ENCODE assay signal across 28 cellular contexts in genomic region chr16:10805362-10805761, GRCh38. TPM values are rescaled to one million over a fixed set of nuclear protein-coding genes. Genes with fewer than 3 reads are reported as not detected.
DNase-seq lines count a peak whose midpoint lies in the region; ATAC-seq and TF ChIP-seq lines count a peak whose summit lies in the region.
"Had no signal": no experiment of that assay in that cellular context is flagged by ENCODE, and none has a peak within 500 bp of the region (broad histone marks: within the 10 kb centered on the region; RNA-seq: fewer than 3 reads in every experiment).

No MANE protein-coding gene starts in this region.

- intact Hi-C loops in CD14-positive monocyte (cut with micrococcal nuclease) = loop anchor here in 1 of 2 donors (5.0 kb wide), 1 partner anchor 67 kb away; no protein-coding TSS in a partner anchor

- H3K36me3 Mint-ChIP-seq in CD14-positive monocyte = peaks cover 0 to 4% of the 10 kb centered on the region in 2 donors
- H3K36me3 Mint-ChIP-seq: CD8-positive, alpha-beta T cell had no signal

- H3K9me3 ChIP-seq in HEK293 (ENCODE audit: control insufficient read depth, insufficient read depth, low read depth, low read length) = no peaks in the 10 kb centered on the region
- H3K9me3 ChIP-seq in effector memory CD4-positive, alpha-beta T cell (ENCODE audit: control insufficient read depth, low read length) = no peaks in the 10 kb centered on the region
- H3K9me3 ChIP-seq: A549, MG63 had no signal

- H3K4me1 Mint-ChIP-seq in CD14-positive monocyte = peaks cover 37% of the 10 kb centered on the region

- TF ChIP-seq CTCF in CD14-positive monocyte (IDR thresholded peaks at IDR 0.05) = no peak
- no peak for TF ChIP-seq CTCF in HEK293 (tag by site-specific recombination; IDR thresholded peaks at IDR 0.05)

- POLR2A ChIA-PET in HEK293 (lab: Yijun Ruan, JAX) = no interaction called here

- DNase-seq in CD14-positive monocyte (ENCODE audit: low spot score) = no peak
- peak; percentile 28 for DNase-seq in RPMI7951 (ENCODE audit: low read depth)
- peak; percentile 71 for DNase-seq in foreskin melanocyte
- DNase-seq in NCI-H748 (lab: John Stamatoyannopoulos, UW; ENCODE audit: unreplicated experiment) = no peak
- DNase-seq in effector memory CD4-positive, alpha-beta T cell = no peak
- DNase-seq: AML-193; C1 segment of cervical spinal cord; CD8-positive, alpha-beta T cell; DMS 273 treated with DMSO at 0.1 percent for 48 hours; DMS79 treated with DMSO at 0.1 percent for 48 hours; HCEC 1CT; KBM-7; MG63; NCI-H1105 treated with DMSO at 0.1 percent for 48 hours; NCI-H146; NCI-H1930; NCI-H2107; NCI-H524; NCI-H774; NK-92 treated with Interleukin-12 subunit alpha and Interleukin-12 subunit beta, amount 100 ng/mL, for 24 hours; PC-9; Right ventricle myocardium superior; RPMI8226; T-helper 1 cell had no signal

- H3K27me3 Mint-ChIP-seq in CD14-positive monocyte (ENCODE audit: low read depth in 3 of 3) = no peaks in the 10 kb centered on the region

- no peak for ATAC-seq in HG03565 (IDR thresholded peaks at IDR 0.05; ENCODE audit: unreplicated experiment)
- no peak for ATAC-seq in HG03521 (IDR thresholded peaks at IDR 0.05; ENCODE audit: unreplicated experiment)
- ATAC-seq: A549; CD8-positive, alpha-beta T cell had no signal

- no peak overlapping the region for H3K4me3 ChIP-seq in HEK293 (ENCODE audit: low read depth, low read length)
- H3K4me3 ChIP-seq in effector memory CD4-positive, alpha-beta T cell (ENCODE audit: insufficient read depth, low read depth, low read length, poor library complexity, severe bottlenecking) = no peak overlapping the region
- H3K4me3 ChIP-seq: A549, MG63, PC-9 had no signal

- peak overlapping the region in 4 of 7 donors; percentile 93 to 98 (median 98) for H3K27ac Mint-ChIP-seq in CD14-positive monocyte
- H3K27ac Mint-ChIP-seq: CD8-positive, alpha-beta T cell had no signal

- no peaks in the 10 kb centered on the region for H3K36me3 ChIP-seq in HEK293 (ENCODE audit: control insufficient read depth in 2 of 2, insufficient read depth in 1 of 2, low read length in 2 of 2)
- H3K36me3 ChIP-seq in effector memory CD4-positive, alpha-beta T cell (ENCODE audit: control insufficient read depth, insufficient read depth, low read length) = no peaks in the 10 kb centered on the region
- H3K36me3 ChIP-seq: MG63 had no signal

- no peak overlapping the region for H3K4me3 Mint-ChIP-seq in CD14-positive monocyte
- H3K4me3 Mint-ChIP-seq: CD8-positive, alpha-beta T cell had no signal

- H3K9me3 Mint-ChIP-seq in CD14-positive monocyte = no peaks in the 10 kb centered on the region
- H3K9me3 Mint-ChIP-seq: CD8-positive, alpha-beta T cell had no signal

- H3K27ac ChIP-seq in HEK293 (ENCODE audit: extremely low read depth, low read depth, low read length) = no peak overlapping the region
- H3K27ac ChIP-seq in effector memory CD4-positive, alpha-beta T cell (ENCODE audit: insufficient read depth, low read length, poor library complexity, severe bottlenecking) = no peak overlapping the region
- H3K27ac ChIP-seq: A549, PC-9 had no signal

- no peaks in the 10 kb centered on the region for H3K27me3 ChIP-seq in effector memory CD4-positive, alpha-beta T cell (replicated peaks; ENCODE audit: control insufficient read depth, insufficient read depth, low read length, poor library complexity, severe bottlenecking)

- CTCF ChIA-PET in HEK293 (lab: Yijun Ruan, JAX) = no interaction called here

- H3K4me1 ChIP-seq in HEK293 (ENCODE audit: control insufficient read depth, insufficient read depth, low read length) = no peaks in the 10 kb centered on the region
- H3K4me1 ChIP-seq in effector memory CD4-positive, alpha-beta T cell (ENCODE audit: control insufficient read depth, insufficient read depth, low read length, poor library complexity, severe bottlenecking) = no peaks in the 10 kb centered on the region
- H3K4me1 ChIP-seq: A549 had no signal

TF ChIP-seq in HEK293, 187 proteins besides CTCF, POLR2A, EP300 and RAD21:
- peak; percentile 26; the same call in 1 of the 2 replicates for TF ChIP-seq GLIS1 (tag by site-specific recombination; IDR thresholded peaks at IDR 0.05)
- no peak for TF ChIP-seq KLF8 (tag by site-specific recombination; IDR thresholded peaks at IDR 0.05)
- TF ChIP-seq ZIC2 (tag by site-specific recombination; IDR thresholded peaks at IDR 0.05) = peak; percentile 32; the same call in 1 of the 2 replicates
- TF ChIP-seq ZNF548 (tag by site-specific recombination; IDR thresholded peaks at IDR 0.05) = no peak
- no peak for TF ChIP-seq ZNF26 (tag by site-specific recombination; IDR thresholded peaks at IDR 0.05)

RNA-seq across cellular contexts. Expression of gene TVP23A, which starts 13.2 kb away (rescaled TPM):
- under 1 TPM; 0.06 to 0.17 TPM for polyA plus RNA-seq in CD14-positive monocyte
- not detected in 2 replicates for total RNA-seq in RPMI7951 (2014; rRNA removed; shearing (Covaris generic))
- total RNA-seq: CD8-positive, alpha-beta T cell; PC-9 had no signal

Comparison
In these comparisons a context has a peak if more than half of its experiments do, and no peak if none do; other contexts are left out.
1. DNase-seq: peak in RPMI7951 (single experiment) and foreskin melanocyte (single experiment); none in CD14-positive monocyte (single experiment), NCI-H748 (single experiment) and effector memory CD4-positive, alpha-beta T cell (0 of 3).